In genomic region chr3:25572919-25573385, GRCh38 we compare ENCODE assay signal across 13 cellular contexts.
DNase-seq lines count a peak whose midpoint lies in the region; ATAC-seq and TF ChIP-seq lines count a peak whose summit lies in the region.
"Had no signal": no experiment of that assay in that cellular context is flagged by ENCODE, and none has a peak within 500 bp of the region (broad histone marks: within the 10 kb centered on the region; RNA-seq: fewer than 3 reads in every experiment).

No MANE protein-coding gene starts in this region.

- H3K4me3 ChIP-seq in fibroblast of pulmonary artery (replicated peaks; ENCODE audit: low read depth, low read length) (no peak overlapping the region), gastrocnemius medialis (no peak overlapping the region)
- H3K4me3 ChIP-seq: GM12878 had no signal

- ATAC-seq in WTC11, result no peak
- no peak for ATAC-seq in gastrocnemius medialis
- ATAC-seq in GM19455 (IDR thresholded peaks at IDR 0.05; ENCODE audit: unreplicated experiment), result no peak
- ATAC-seq: GM12878 had no signal

- TF ChIP-seq CTCF in WTC11 (IDR thresholded peaks at IDR 0.05), result no peak
- no peak for TF ChIP-seq CTCF in fibroblast of pulmonary artery (IDR thresholded peaks at IDR 0.05; ENCODE audit: low read length, missing control alignments)
- no peak for TF ChIP-seq CTCF in gastrocnemius medialis (IDR thresholded peaks at IDR 0.05 in 4 of 5, conservative IDR thresholded peaks at IDR 0.05 in 1 of 5)

- CTCF ChIA-PET in WTC11 (lab: Charles Lee), result interaction anchor here (1.0 to 1.9 kb wide), 3 partner anchors 21 to 539 kb away, joined by 3 to 7 read pairs (median 4); no protein-coding TSS in a partner anchor

- no peak overlapping the region for H3K4me3 Mint-ChIP-seq in WTC11

- H3K4me1 Mint-ChIP-seq in WTC11, result peaks cover 9% of the 10 kb centered on the region

- H3K27ac ChIP-seq in gastrocnemius medialis, result peak overlapping the region; percentile 52 to 56 (median 54)

- no peaks in the 10 kb centered on the region for H3K36me3 Mint-ChIP-seq in WTC11

- no peaks in the 10 kb centered on the region for H3K9me3 ChIP-seq in gastrocnemius medialis

- H3K4me1 ChIP-seq in gastrocnemius medialis, result peaks cover 5 to 24% of the 10 kb centered on the region in 2 donors

- H3K9me3 Mint-ChIP-seq in WTC11, result 0 out of 2 replicates have a peak, but pooled peaks cover 4% of the 10 kb centered on the region

- intact Hi-C loops in gastrocnemius medialis (cut with DNase I; ENCODE audit: low total_unique reads) (no loop called here), head of caudate nucleus (cut with DNase I) (no loop called here)

- H3K27ac Mint-ChIP-seq in WTC11, result peak overlapping the region; percentile 41; the same call in 1 of the 2 replicates

- in situ Hi-C loops in gastrocnemius medialis (cut with MboI; ENCODE audit: low sequenced_read_pairs in 4 of 4), result no loop called here

- no peak for TF ChIP-seq POLR2A in gastrocnemius medialis (IDR thresholded peaks at IDR 0.05)

- POLR2A ChIA-PET in WTC11 (lab: Charles Lee), result no interaction called here

- no peaks in the 10 kb centered on the region for H3K36me3 ChIP-seq in gastrocnemius medialis

- H3K27me3 ChIP-seq in gastrocnemius medialis, result no peaks in the 10 kb centered on the region

- DNase-seq in EL (peak; percentile 89), WTC11 (ENCODE audit: low spot score) (no peak), fibroblast of pulmonary artery (ENCODE audit: low read depth) (peak; percentile 23), gastrocnemius medialis (no peak), DMS79 treated with DMSO at 0.1 percent for 48 hours (lab: John Stamatoyannopoulos, UW) (no peak), head of caudate nucleus (no peak)
- no peak for DNase-seq in stimulated activated naive CD4-positive, alpha-beta T cell (lab: John Stamatoyannopoulos, UW)
- DNase-seq: activated CD4-positive, alpha-beta T cell treated with anti-CD3 and anti-CD28 coated beads, Interleukin-2, amount 50 U/mL, for 48 hours; activated naive CD4-positive, alpha-beta T cell treated with anti-CD3 and anti-CD28 coated beads, Interleukin-2, amount 50 U/mL, for 16 hours; NCI-H526; stimulated activated CD4-positive, alpha-beta T cell treated with anti-CD3 and anti-CD28 coated beads, Interleukin-4, amount 100 ng/mL, for 1 hour had no signal

- H3K27me3 Mint-ChIP-seq in WTC11 (ENCODE audit: low read depth), result no peaks in the 10 kb centered on the region

TF ChIP-seq in WTC11, 78 proteins besides CTCF, POLR2A, EP300 and RAD21:
- TF ChIP-seq JAZF1 (CRISPR knock-in tag; IDR thresholded peaks at IDR 0.05) (no peak), NR3C1 (CRISPR knock-in tag; conservative IDR thresholded peaks at IDR 0.05; ENCODE audit: low read depth) (no peak), ZNF232 (CRISPR knock-in tag; IDR thresholded peaks at IDR 0.05) (no peak), SP1 (CRISPR knock-in tag; conservative IDR thresholded peaks at IDR 0.05) (no peak), IRF2 (CRISPR knock-in tag; IDR thresholded peaks at IDR 0.05; ENCODE audit: borderline replicate concordance, low read depth) (no peak), CREM (CRISPR knock-in tag; IDR thresholded peaks at IDR 0.05) (no peak), ATF2 (CRISPR knock-in tag; IDR thresholded peaks at IDR 0.05; ENCODE audit: borderline replicate concordance, low read depth) (no peak), ATF1 (CRISPR knock-in tag; IDR thresholded peaks at IDR 0.05) (no peak), PRRX2 (CRISPR knock-in tag; IDR thresholded peaks at IDR 0.05) (no peak), SOX15 (CRISPR knock-in tag; IDR thresholded peaks at IDR 0.05) (no peak), KAT7 (CRISPR knock-in tag; IDR thresholded peaks at IDR 0.05; ENCODE audit: borderline replicate concordance) (no peak), ATF6 (CRISPR knock-in tag; IDR thresholded peaks at IDR 0.05) (no peak), ETV6 (CRISPR knock-in tag; IDR thresholded peaks at IDR 0.05) (no peak), AFF4 (CRISPR knock-in tag; IDR thresholded peaks at IDR 0.05; ENCODE audit: borderline replicate concordance) (no peak), ESRRA (CRISPR knock-in tag; IDR thresholded peaks at IDR 0.05; ENCODE audit: borderline replicate concordance) (no peak)
TF ChIP-seq in WTC11: peak in this region for 0.

Comparison
In these comparisons a context has a peak if more than half of its experiments do, and no peak if none do; other contexts are left out.
1. DNase-seq: peak in EL (single experiment) and fibroblast of pulmonary artery (single experiment); none in WTC11 (single experiment), gastrocnemius medialis (0 of 2), DMS79 treated with DMSO at 0.1 percent for 48 hours (single experiment), head of caudate nucleus (0 of 42) and stimulated activated naive CD4-positive, alpha-beta T cell (0 of 6).